Comparison of ENCODE assay signal across 32 cellular contexts in the genomic region with DNA sequence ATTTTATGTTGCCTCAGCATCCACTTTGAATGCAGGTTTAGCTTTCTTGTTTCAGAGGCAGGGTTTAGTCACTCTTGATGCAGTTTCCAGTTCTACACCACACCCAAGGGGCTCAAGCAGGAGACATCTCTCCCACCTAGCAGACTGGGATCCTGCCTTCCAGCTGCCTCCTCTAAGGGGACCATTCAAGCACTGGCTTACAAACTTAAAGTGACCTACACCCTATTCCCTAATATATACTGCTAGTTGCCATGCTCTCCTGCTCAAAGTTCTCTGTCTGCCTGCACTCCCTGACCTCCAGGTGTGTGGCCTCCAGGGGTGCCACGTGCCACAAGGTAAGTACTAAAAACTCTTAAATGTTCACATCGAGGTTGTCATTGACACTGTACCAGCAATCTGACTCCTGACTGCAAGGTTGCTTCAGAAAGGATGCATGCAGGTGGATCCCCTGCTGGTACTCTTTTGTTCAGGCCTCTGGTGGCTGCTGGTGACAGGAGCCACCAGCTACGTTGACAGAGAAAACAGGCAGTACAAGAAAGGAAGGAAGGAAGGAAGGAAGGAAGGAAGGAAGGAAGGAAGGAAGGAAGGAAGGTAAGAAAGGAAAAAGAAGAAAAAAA.
DNase-seq lines count a peak whose midpoint lies in the region; ATAC-seq and TF ChIP-seq lines count a peak whose summit lies in the region.
"Had no signal": no experiment of that assay in that cellular context is flagged by ENCODE, and none has a peak within 500 bp of the region (broad histone marks: within the 10 kb centered on the region; RNA-seq: fewer than 3 reads in every experiment).

No MANE protein-coding gene starts in this region.

- no peaks in the 10 kb centered on the region for H3K9me2 ChIP-seq in neural cell (ENCODE audit: insufficient read depth, low read length)

- no peak overlapping the region for H3K4me3 Mint-ChIP-seq in WTC11
- H3K4me3 Mint-ChIP-seq: activated CD4-positive, alpha-beta memory T cell treated with anti-CD3 and anti-CD28 coated beads, Interleukin-2, amount 10 ng/mL, durations not matched to agents 7 days and 5 days; brain; dendritic cell treated with granulocyte-macrophage colony-stimulating factor and Interleukin-4, amounts not matched to agents 40 ng/mL and 50 ng/mL, for 4 days; HFFc6; IgD-negative memory B cell; mesothelial cell of epicardium; naive B cell; T-helper 17 cell had no signal

- TF ChIP-seq CTCF in WTC11 (IDR thresholded peaks at IDR 0.05) (no peak), neural cell (IDR thresholded peaks at IDR 0.05; ENCODE audit: poor library complexity, severe bottlenecking) (no peak)

- peaks cover 4% of the 10 kb centered on the region; the same call in 1 of the 2 replicates for H3K36me3 Mint-ChIP-seq in WTC11
- H3K36me3 Mint-ChIP-seq: IgD-negative memory B cell, naive B cell had no signal

- no peaks in the 10 kb centered on the region for H3K79me2 ChIP-seq in neural cell (replicated peaks; ENCODE audit: insufficient read depth, low read length)

- peaks cover 26% of the 10 kb centered on the region for H3K4me1 Mint-ChIP-seq in WTC11
- H3K4me1 Mint-ChIP-seq: activated CD4-positive, alpha-beta memory T cell treated with anti-CD3 and anti-CD28 coated beads, Interleukin-2, amount 10 ng/mL, durations not matched to agents 7 days and 5 days; brain; mesothelial cell of epicardium; naive B cell; T-helper 17 cell had no signal

- CTCF ChIA-PET in WTC11 (lab: Charles Lee): interaction anchor here (0.6 to 1.8 kb wide), 4 partner anchors 132 to 500 kb away, joined by 4 to 5 read pairs (median 4); no protein-coding TSS in a partner anchor

- peaks cover 15% of the 10 kb centered on the region for H3K36me3 ChIP-seq in neural cell (ENCODE audit: insufficient read depth, low read length)
- H3K36me3 ChIP-seq: thoracic aorta, uterus had no signal

- no peak overlapping the region for H3K27ac ChIP-seq in neural cell (ENCODE audit: low read length)
- H3K27ac ChIP-seq: C4-2B, thoracic aorta, uterus had no signal

- no peaks in the 10 kb centered on the region for H3F3A ChIP-seq in neural cell (ENCODE audit: insufficient read depth, low read length, poor library complexity, severe bottlenecking)

- no peak for TF ChIP-seq EP300 in neural cell (conservative IDR thresholded peaks at IDR 0.05; ENCODE audit: poor library complexity, severe bottlenecking)

- no peaks in the 10 kb centered on the region for H3K9me3 Mint-ChIP-seq in WTC11
- H3K9me3 Mint-ChIP-seq: activated CD4-positive, alpha-beta memory T cell treated with anti-CD3 and anti-CD28 coated beads, Interleukin-2, amount 10 ng/mL, durations not matched to agents 7 days and 5 days; brain; dendritic cell treated with granulocyte-macrophage colony-stimulating factor and Interleukin-4, amounts not matched to agents 40 ng/mL and 50 ng/mL, for 4 days; HFFc6; mesothelial cell of epicardium; naive B cell had no signal

- H3K27me3 Mint-ChIP-seq in WTC11 (ENCODE audit: low read depth): no peaks in the 10 kb centered on the region
- H3K27me3 Mint-ChIP-seq: brain; dendritic cell treated with granulocyte-macrophage colony-stimulating factor and Interleukin-4, amounts not matched to agents 40 ng/mL and 50 ng/mL, for 4 days; naive B cell had no signal

- H4K20me1 ChIP-seq in neural cell (ENCODE audit: insufficient read depth): no peaks in the 10 kb centered on the region

- no peak overlapping the region for H2AFZ ChIP-seq in neural cell (ENCODE audit: low read depth, low read length)

- TF ChIP-seq RAD21 in neural cell (conservative IDR thresholded peaks at IDR 0.05): no peak

- peak; percentile 8 to 57 (median 20) for DNase-seq in NCI-H1417 (lab: John Stamatoyannopoulos, UW)
- DNase-seq in NCI-H1417 treated with DMSO at 0.1 percent for 48 hours (lab: John Stamatoyannopoulos, UW): no peak
- peak; percentile 5 for DNase-seq in NCI-H128 (lab: John Stamatoyannopoulos, UW; ENCODE audit: unreplicated experiment)
- DNase-seq in WTC11 (ENCODE audit: low spot score): peak; percentile 26
- DNase-seq in middle frontal gyrus (ENCODE audit: extremely low spot score, low spot score): no peak
- no peak for DNase-seq in medulla oblongata (ENCODE audit: extremely low spot score)
- DNase-seq: 8988T; activated CD4-positive, alpha-beta memory T cell treated with anti-CD3 and anti-CD28 coated beads, Interleukin-2, amount 10 ng/mL, durations not matched to agents 7 days and 5 days; activated CD4-positive, alpha-beta T cell treated with anti-CD3 and anti-CD28 coated beads for 1 hour; activated CD8-positive, alpha-beta memory T cell treated with anti-CD3 and anti-CD28 coated beads, Interleukin-2, amount 50 U/mL, for 4 hours; activated naive CD4-positive, alpha-beta T cell; DMS79 treated with DMSO at 0.1 percent for 48 hours; glutamatergic neuron; HFFc6; kidney; naive B cell; NCI-H187; NCI-H446; NK-92 treated with Interleukin-12 subunit alpha and Interleukin-12 subunit beta, amount 100 ng/mL, for 24 hours; PC-3; stimulated activated naive CD8-positive, alpha-beta T cell treated with anti-CD3 and anti-CD28 coated beads, Interleukin-15, Interleukin-2, amounts not matched to agents 100 U/mL and 50 U/mL, for 24 hours; T-helper 17 cell; uterus had no signal

- POLR2A ChIA-PET in WTC11 (lab: Charles Lee): interaction anchor here (0.5 kb wide), 1 partner anchor 31 kb away, joined by 3 read pairs; no protein-coding TSS in a partner anchor

- H3K9me3 ChIP-seq in neural cell (ENCODE audit: low read length): no peaks in the 10 kb centered on the region
- H3K9me3 ChIP-seq: thoracic aorta, uterus had no signal

- ATAC-seq in WTC11 (peak; percentile 65), HG03097 (IDR thresholded peaks at IDR 0.05; ENCODE audit: low FRiP score, unreplicated experiment) (no peak)
- ATAC-seq: esophagus mucosa; PC-3; stimulated activated naive CD8-positive, alpha-beta T cell treated with anti-CD3 and anti-CD28 coated beads, Interleukin-15, Interleukin-2, amounts not matched to agents 100 U/mL and 50 U/mL, for 24 hours; T-helper 17 cell had no signal

- no peaks in the 10 kb centered on the region for H3K27me3 ChIP-seq in neural cell (ENCODE audit: insufficient read depth, low read depth, low read length)
- H3K27me3 ChIP-seq: uterus had no signal

- H3K9ac ChIP-seq in neural cell (ENCODE audit: low read length): no peak overlapping the region

- no peak overlapping the region for H3K4me2 ChIP-seq in neural cell (ENCODE audit: low read length)

- peak overlapping the region; percentile 76; the same call in 1 of the 2 replicates for H3K27ac Mint-ChIP-seq in WTC11
- H3K27ac Mint-ChIP-seq: activated CD4-positive, alpha-beta memory T cell treated with anti-CD3 and anti-CD28 coated beads, Interleukin-2, amount 10 ng/mL, durations not matched to agents 7 days and 5 days; brain; dendritic cell treated with granulocyte-macrophage colony-stimulating factor and Interleukin-4, amounts not matched to agents 40 ng/mL and 50 ng/mL, for 4 days; HFFc6; IgD-negative memory B cell; mesothelial cell of epicardium; naive B cell; T-helper 17 cell had no signal

- no peak overlapping the region for H3K4me3 ChIP-seq in neural cell (ENCODE audit: low read length)
- H3K4me3 ChIP-seq: thoracic aorta, uterus had no signal

TF ChIP-seq in WTC11, 78 proteins besides CTCF, POLR2A, EP300 and RAD21:
- TF ChIP-seq, protein P1, sequence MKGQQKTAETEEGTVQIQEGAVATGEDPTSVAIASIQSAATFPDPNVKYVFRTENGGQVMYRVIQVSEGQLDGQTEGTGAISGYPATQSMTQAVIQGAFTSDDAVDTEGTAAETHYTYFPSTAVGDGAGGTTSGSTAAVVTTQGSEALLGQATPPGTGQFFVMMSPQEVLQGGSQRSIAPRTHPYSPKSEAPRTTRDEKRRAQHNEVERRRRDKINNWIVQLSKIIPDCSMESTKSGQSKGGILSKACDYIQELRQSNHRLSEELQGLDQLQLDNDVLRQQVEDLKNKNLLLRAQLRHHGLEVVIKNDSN (CRISPR knock-in tag; IDR thresholded peaks at IDR 0.05): no peak
- peak; percentile 77; the same call in 1 of the 2 replicates for TF ChIP-seq ETV6 (CRISPR knock-in tag; IDR thresholded peaks at IDR 0.05)

TF ChIP-seq in neural cell, 6 proteins besides CTCF, POLR2A, EP300 and RAD21:
- TF ChIP-seq EZH2 (IDR thresholded peaks at IDR 0.05; ENCODE audit: borderline replicate concordance, insufficient read depth, low read length, poor library complexity, severe bottlenecking): no peak
- no peak for TF ChIP-seq TAF1 (IDR thresholded peaks at IDR 0.05; ENCODE audit: low read depth)
- TF ChIP-seq, protein P2, sequence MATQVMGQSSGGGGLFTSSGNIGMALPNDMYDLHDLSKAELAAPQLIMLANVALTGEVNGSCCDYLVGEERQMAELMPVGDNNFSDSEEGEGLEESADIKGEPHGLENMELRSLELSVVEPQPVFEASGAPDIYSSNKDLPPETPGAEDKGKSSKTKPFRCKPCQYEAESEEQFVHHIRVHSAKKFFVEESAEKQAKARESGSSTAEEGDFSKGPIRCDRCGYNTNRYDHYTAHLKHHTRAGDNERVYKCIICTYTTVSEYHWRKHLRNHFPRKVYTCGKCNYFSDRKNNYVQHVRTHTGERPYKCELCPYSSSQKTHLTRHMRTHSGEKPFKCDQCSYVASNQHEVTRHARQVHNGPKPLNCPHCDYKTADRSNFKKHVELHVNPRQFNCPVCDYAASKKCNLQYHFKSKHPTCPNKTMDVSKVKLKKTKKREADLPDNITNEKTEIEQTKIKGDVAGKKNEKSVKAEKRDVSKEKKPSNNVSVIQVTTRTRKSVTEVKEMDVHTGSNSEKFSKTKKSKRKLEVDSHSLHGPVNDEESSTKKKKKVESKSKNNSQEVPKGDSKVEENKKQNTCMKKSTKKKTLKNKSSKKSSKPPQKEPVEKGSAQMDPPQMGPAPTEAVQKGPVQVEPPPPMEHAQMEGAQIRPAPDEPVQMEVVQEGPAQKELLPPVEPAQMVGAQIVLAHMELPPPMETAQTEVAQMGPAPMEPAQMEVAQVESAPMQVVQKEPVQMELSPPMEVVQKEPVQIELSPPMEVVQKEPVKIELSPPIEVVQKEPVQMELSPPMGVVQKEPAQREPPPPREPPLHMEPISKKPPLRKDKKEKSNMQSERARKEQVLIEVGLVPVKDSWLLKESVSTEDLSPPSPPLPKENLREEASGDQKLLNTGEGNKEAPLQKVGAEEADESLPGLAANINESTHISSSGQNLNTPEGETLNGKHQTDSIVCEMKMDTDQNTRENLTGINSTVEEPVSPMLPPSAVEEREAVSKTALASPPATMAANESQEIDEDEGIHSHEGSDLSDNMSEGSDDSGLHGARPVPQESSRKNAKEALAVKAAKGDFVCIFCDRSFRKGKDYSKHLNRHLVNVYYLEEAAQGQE (IDR thresholded peaks at IDR 0.05; ENCODE audit: borderline replicate concordance): no peak
- TF ChIP-seq SMC3 (conservative IDR thresholded peaks at IDR 0.05; ENCODE audit: poor library complexity): peak; percentile 23
- TF ChIP-seq POLR2AphosphoS5 (IDR thresholded peaks at IDR 0.05): no peak
- TF ChIP-seq MXI1 (conservative IDR thresholded peaks at IDR 0.05; ENCODE audit: poor library complexity, severe bottlenecking): peak; percentile 24

Comparison
In these comparisons a context has a peak if more than half of its experiments do, and no peak if none do; other contexts are left out.
1. DNase-seq: peak in NCI-H1417 (3 of 3), NCI-H128 (single experiment) and WTC11 (single experiment); none in NCI-H1417 treated with DMSO at 0.1 percent for 48 hours (single experiment), middle frontal gyrus (single experiment) and medulla oblongata (single experiment).